1 cellular context compared by ENCODE assay signal in genomic region chr3:15809313-15809712, GRCh38.
TF ChIP-seq lines count a peak whose summit lies in the region.

No MANE protein-coding gene starts in this region.

TF ChIP-seq in IMR-90, 13 proteins besides CTCF, POLR2A, EP300 and RAD21 (continued from another document):
- no peak for TF ChIP-seq CEBPB (IDR thresholded peaks at IDR 0.05; ENCODE audit: low read depth, low read length)
- TF ChIP-seq BHLHE40 (IDR thresholded peaks at IDR 0.05; ENCODE audit: low read depth, low read length): no peak
- no peak for TF ChIP-seq USF2 (IDR thresholded peaks at IDR 0.05; ENCODE audit: low read depth, low read length)
